10 cellular contexts compared by ENCODE assay signal in the genomic region with DNA sequence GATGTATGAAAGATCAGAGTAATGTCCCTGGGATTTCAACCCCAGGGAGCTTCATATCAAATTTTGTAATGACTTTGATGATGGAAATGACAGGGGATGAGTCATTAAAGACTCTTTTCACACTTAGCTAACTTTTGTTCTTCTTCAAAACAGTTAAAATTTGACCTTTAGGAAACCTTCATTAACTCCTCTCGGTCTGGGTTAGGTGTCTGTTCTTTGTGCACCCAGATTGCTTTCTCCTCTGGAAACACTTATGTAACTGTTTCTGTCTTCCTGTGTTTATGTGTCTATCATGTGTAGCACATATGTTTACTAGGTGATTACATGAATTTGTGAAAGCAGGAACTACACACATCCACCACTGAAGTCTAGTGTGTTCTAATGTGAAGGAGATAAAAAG. TPM values are rescaled to one million over a fixed set of nuclear protein-coding genes. Genes with fewer than 3 reads are reported as not detected.
DNase-seq lines count a peak whose midpoint lies in the region; ATAC-seq and TF ChIP-seq lines count a peak whose summit lies in the region.
"Had no signal": no experiment of that assay in that cellular context is flagged by ENCODE, and none has a peak within 500 bp of the region (broad histone marks: within the 10 kb centered on the region; RNA-seq: fewer than 3 reads in every experiment).

No MANE protein-coding gene starts in this region.

- H3K27ac ChIP-seq in SJSA1 = 0 out of 2 replicates have a peak overlapping the region, but pooled peaks have one; percentile 55
- H3K27ac ChIP-seq in fibroblast of lung (ENCODE audit: insufficient read depth, low read length) = no peak overlapping the region
- H3K27ac ChIP-seq in skeletal muscle tissue (ENCODE audit: low read depth, low read length) = no peak overlapping the region
- H3K27ac ChIP-seq: cardiac muscle cell had no signal

- H3K9ac ChIP-seq in fibroblast of lung (ENCODE audit: insufficient read depth, low read length) (no peak overlapping the region), skeletal muscle tissue (ENCODE audit: low read depth in 1 of 3, low read length in 3 of 3) (peak overlapping the region in 2 of 3 donors; percentile 76 to 77)

- peak; percentile 22 to 38 for ATAC-seq in activated CD4-positive, CD25-positive, alpha-beta regulatory T cell treated with anti-CD3 and anti-CD28 coated beads, Interleukin-2, amount 50 U/mL, for 24 hours
- no peak for ATAC-seq in GM21529 (IDR thresholded peaks at IDR 0.05; ENCODE audit: unreplicated experiment)

- H3K79me2 ChIP-seq in fibroblast of lung (ENCODE audit: control insufficient read depth, insufficient read depth, low read length) = peaks cover 38% of the 10 kb centered on the region

- H4K20me1 ChIP-seq in fibroblast of lung (ENCODE audit: control insufficient read depth, extremely low read depth, insufficient read depth, low read length) = no peaks in the 10 kb centered on the region

- no peak for TF ChIP-seq CTCF in fibroblast of lung (conservative IDR thresholded peaks at IDR 0.05 in 1 of 2, IDR thresholded peaks at IDR 0.05 in 1 of 2; ENCODE audit: low read depth in 1 of 2, low read length in 2 of 2)

- H3K27me3 ChIP-seq in SJSA1 (replicated peaks) (no peaks in the 10 kb centered on the region), fibroblast of lung (ENCODE audit: control insufficient read depth, insufficient read depth, low read length) (no peaks in the 10 kb centered on the region), skeletal muscle tissue (ENCODE audit: control insufficient read depth in 3 of 3, insufficient read depth in 3 of 3, low read length in 3 of 3) (no peaks in the 10 kb centered on the region)
- H3K27me3 ChIP-seq: cardiac muscle cell had no signal

- H3K4me1 ChIP-seq in SJSA1 (replicated peaks) (peaks cover 16% of the 10 kb centered on the region), fibroblast of lung (ENCODE audit: control insufficient read depth, extremely low read depth, insufficient read depth, low read length) (peaks cover 4% of the 10 kb centered on the region), skeletal muscle tissue (ENCODE audit: control insufficient read depth in 3 of 3, insufficient read depth in 3 of 3, low read length in 3 of 3) (peaks cover 5 to 10% (median 10%) of the 10 kb centered on the region in 3 donors)

- H3K9me3 ChIP-seq in SJSA1 (replicated peaks) (no peaks in the 10 kb centered on the region), fibroblast of lung (ENCODE audit: control insufficient read depth, insufficient read depth, low read depth, low read length) (no peaks in the 10 kb centered on the region), skeletal muscle tissue (ENCODE audit: control insufficient read depth in 3 of 3, low read length in 3 of 3) (no peaks in the 10 kb centered on the region)

- DNase-seq in activated CD4-positive, CD25-positive, alpha-beta regulatory T cell (lab: John Stamatoyannopoulos, UW) = no peak
- DNase-seq in SJSA1 (ENCODE audit: low read depth in 1 of 2, low spot score in 2 of 2) (no peak), fibroblast of lung (ENCODE audit: low read depth in 2 of 2) (no peak), cortex of kidney (lab: John Stamatoyannopoulos, UW) (no peak)
- no peak for DNase-seq in stimulated activated CD4-positive, alpha-beta T cell treated with anti-CD3 and anti-CD28 coated beads, Interleukin-1b, Interleukin-23, amount 100 ng/mL, for 48 hours
- DNase-seq: NCI-H187 treated with DMSO at 0.1 percent for 48 hours had no signal

- H3K36me3 ChIP-seq in SJSA1 (peaks cover 4% of the 10 kb centered on the region; the same call in 1 of the 2 replicates), fibroblast of lung (ENCODE audit: control insufficient read depth, insufficient read depth, low read length) (no peaks in the 10 kb centered on the region), skeletal muscle tissue (ENCODE audit: control insufficient read depth in 3 of 3, insufficient read depth in 3 of 3, low read length in 3 of 3) (no peaks in the 10 kb centered on the region)
- H3K36me3 ChIP-seq: cardiac muscle cell had no signal

- peak overlapping the region; percentile 84 for H3K4me2 ChIP-seq in fibroblast of lung (ENCODE audit: extremely low read depth, insufficient read depth, low read length)

- H3K4me3 ChIP-seq in SJSA1 (peak overlapping the region; percentile 62), fibroblast of lung (replicated peaks in 1 of 4; ENCODE audit: control extremely low read depth in 1 of 4, insufficient read depth in 1 of 4, low read depth in 3 of 4, low read length in 4 of 4) (peak overlapping the region; percentile 65 to 93 (median 79)), skeletal muscle tissue (ENCODE audit: low read length in 3 of 3) (peak overlapping the region in 1 of 3 donors; percentile 78)

- no peak overlapping the region for H2AFZ ChIP-seq in fibroblast of lung (ENCODE audit: low read length)

RNA-seq across cellular contexts. Expression of a gene that starts 1.6 kb away (rescaled TPM):
- total RNA-seq in SJSA1 (2014; rRNA removed; shearing (Covaris generic)) = 35.1 and 40.6 TPM in 2 replicates
- total RNA-seq in fibroblast of lung (14.9 and 18.5 TPM in 2 replicates), skeletal muscle tissue (20.4 TPM)
- polyA plus RNA-seq in fibroblast of lung = 7.0 and 8.0 TPM in 2 replicates
- 5.0 and 5.8 TPM in 2 replicates for polyA plus RNA-seq in fibroblast of lung (2012)
- 0.86 and 2.3 TPM in 2 replicates for polyA minus RNA-seq in fibroblast of lung (ENCODE audit: low replicate concordance)
